7 cellular contexts compared by ENCODE assay signal in the genomic region with DNA sequence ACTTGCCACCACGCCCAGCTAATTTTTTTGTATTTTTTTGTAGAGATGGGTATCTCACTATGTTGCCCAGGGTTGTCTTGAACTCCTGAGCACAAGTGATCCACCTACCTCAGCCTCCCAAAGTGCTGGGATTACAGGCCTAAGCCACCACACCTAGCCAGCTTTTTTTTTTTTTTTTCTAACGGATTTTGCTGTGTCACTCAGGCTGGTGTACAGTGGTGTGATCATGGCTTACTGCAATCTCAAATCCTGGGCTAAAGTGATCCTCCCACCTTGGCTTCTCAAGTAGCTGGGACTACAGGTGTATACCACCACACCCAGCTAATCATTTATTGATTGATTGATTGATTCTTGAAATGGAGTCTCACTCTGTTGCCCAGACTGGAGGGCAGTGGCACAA.
"Had no signal": no experiment of that assay in that cellular context is flagged by ENCODE, and none has a peak within 500 bp of the region (broad histone marks: within the 10 kb centered on the region; RNA-seq: fewer than 3 reads in every experiment).

No MANE protein-coding gene starts in this region.

- H2AFZ ChIP-seq: GM23338 had no signal

- H3K4me2 ChIP-seq: GM23338 had no signal

- DNase-seq: H9, HCEC 1CT, KG1 had no signal

- FAIRE-seq: H1, H54, HTR-8/SVneo had no signal

- H3K4me3 ChIP-seq: GM23338 had no signal

- ATAC-seq: GM23338 had no signal
